In genomic region chr11:75241036-75241905, GRCh38 we compare ENCODE assay signal across 1 cellular context.
TF ChIP-seq lines count a peak whose summit lies in the region.

No MANE protein-coding gene starts in this region.

TF ChIP-seq in HepG2, 621 proteins besides CTCF, POLR2A, EP300 and RAD21 (continued from another document and continues in another):
- TF ChIP-seq HMG20B (CRISPR knock-in tag; conservative IDR thresholded peaks at IDR 0.05) (no peak), SMC3 (IDR thresholded peaks at IDR 0.05; ENCODE audit: low read length) (no peak), RARG (CRISPR knock-in tag; IDR thresholded peaks at IDR 0.05; ENCODE audit: low read depth) (no peak), KDM4B (CRISPR knock-in tag; IDR thresholded peaks at IDR 0.05) (no peak), CCDC6 (CRISPR knock-in tag; IDR thresholded peaks at IDR 0.05) (peak; percentile 36; the same call in 1 of the 2 replicates), SETDB1 (CRISPR knock-in tag; IDR thresholded peaks at IDR 0.05; ENCODE audit: borderline replicate concordance) (no peak), CHCHD3 (CRISPR knock-in tag; IDR thresholded peaks at IDR 0.05) (no peak), ZNF383 (CRISPR knock-in tag; IDR thresholded peaks at IDR 0.05; ENCODE audit: borderline replicate concordance) (no peak), MED8 (CRISPR knock-in tag; IDR thresholded peaks at IDR 0.05; ENCODE audit: insufficient replicate concordance) (no peak), NCOA2 (CRISPR knock-in tag; IDR thresholded peaks at IDR 0.05) (no peak), ZNF446 (CRISPR knock-in tag; IDR thresholded peaks at IDR 0.05) (peak; percentile 69; the same call in 1 of the 2 replicates), ZMYM4 (CRISPR knock-in tag; IDR thresholded peaks at IDR 0.05) (peak; percentile 68; the same call in 1 of the 2 replicates), ZNF709 (CRISPR knock-in tag; IDR thresholded peaks at IDR 0.05) (no peak), MIXL1 (CRISPR knock-in tag; IDR thresholded peaks at IDR 0.05) (no peak), ZSCAN12 (CRISPR knock-in tag; IDR thresholded peaks at IDR 0.05) (no peak), SP5 (CRISPR knock-in tag; IDR thresholded peaks at IDR 0.05; ENCODE audit: borderline replicate concordance, low read depth) (no peak), ZNF382 (CRISPR knock-in tag; IDR thresholded peaks at IDR 0.05; ENCODE audit: borderline replicate concordance) (no peak), MTA1 (CRISPR knock-in tag; IDR thresholded peaks at IDR 0.05; ENCODE audit: borderline replicate concordance) (no peak), ZNF253 (CRISPR knock-in tag; IDR thresholded peaks at IDR 0.05; ENCODE audit: borderline replicate concordance) (no peak), TAF15 (IDR thresholded peaks at IDR 0.05; ENCODE audit: low read depth, low read length, poor library complexity, severe bottlenecking) (no peak), U2AF1 (optimal IDR thresholded peaks at IDR 0.05; ENCODE audit: low read depth, low read length) (no peak), ZSCAN30 (CRISPR knock-in tag; IDR thresholded peaks at IDR 0.05) (no peak), KAT7 (CRISPR knock-in tag; IDR thresholded peaks at IDR 0.05; ENCODE audit: borderline replicate concordance) (no peak), FOXC1 (CRISPR knock-in tag; IDR thresholded peaks at IDR 0.05; ENCODE audit: borderline replicate concordance) (no peak), DNMT1 (CRISPR knock-in tag; IDR thresholded peaks at IDR 0.05) (peak; percentile 14; the same call in 1 of the 2 replicates), ZNF781 (CRISPR knock-in tag; IDR thresholded peaks at IDR 0.05; ENCODE audit: borderline replicate concordance, not compliant biosample characterization) (no peak), PRPF4 (IDR thresholded peaks at IDR 0.05; ENCODE audit: low read depth, low read length, poor library complexity, severe bottlenecking) (no peak), HOXA7 (CRISPR knock-in tag; IDR thresholded peaks at IDR 0.05) (no peak), GABPB1 (CRISPR knock-in tag; IDR thresholded peaks at IDR 0.05) (peak; percentile 31; the same call in 1 of the 2 replicates), KIAA2018 (CRISPR knock-in tag; IDR thresholded peaks at IDR 0.05; ENCODE audit: borderline replicate concordance) (no peak), ZNF616 (CRISPR knock-in tag; IDR thresholded peaks at IDR 0.05; ENCODE audit: low read depth) (peak; percentile 53; the same call in 1 of the 2 replicates), SALL2 (CRISPR knock-in tag; IDR thresholded peaks at IDR 0.05) (0 out of 2 replicates have a peak, but pooled peaks have one; percentile 31), ZFAT (CRISPR knock-in tag; conservative IDR thresholded peaks at IDR 0.05) (no peak), MIER2 (CRISPR knock-in tag; IDR thresholded peaks at IDR 0.05) (no peak), CREB1 (IDR thresholded peaks at IDR 0.05) (no peak), CREB1 (CRISPR knock-in tag; IDR thresholded peaks at IDR 0.05) (no peak), ZNF558 (CRISPR knock-in tag; IDR thresholded peaks at IDR 0.05; ENCODE audit: borderline replicate concordance) (peak; percentile 71; the same call in 1 of the 2 replicates), ZNF292 (CRISPR knock-in tag; IDR thresholded peaks at IDR 0.05; ENCODE audit: borderline replicate concordance, low read depth) (no peak), ZNF674 (CRISPR knock-in tag; IDR thresholded peaks at IDR 0.05; ENCODE audit: low read depth) (0 out of 2 replicates have a peak, but pooled peaks have one; percentile 55), NFE2L1 (CRISPR knock-in tag; IDR thresholded peaks at IDR 0.05; ENCODE audit: borderline replicate concordance) (no peak), RNF2 (conservative IDR thresholded peaks at IDR 0.05; ENCODE audit: low read depth) (0 out of 2 replicates have a peak, but pooled peaks have one; percentile 66), MBD4 (IDR thresholded peaks at IDR 0.05; ENCODE audit: borderline replicate concordance, low read length) (no peak), NCOA1 (CRISPR knock-in tag; IDR thresholded peaks at IDR 0.05) (no peak), GTF3A (CRISPR knock-in tag; conservative IDR thresholded peaks at IDR 0.05) (no peak), TEF (CRISPR knock-in tag; IDR thresholded peaks at IDR 0.05) (no peak), DNMT3B (CRISPR knock-in tag; conservative IDR thresholded peaks at IDR 0.05) (no peak), ZNF644 (CRISPR knock-in tag; IDR thresholded peaks at IDR 0.05; ENCODE audit: low read depth) (no peak), ZNF251 (CRISPR knock-in tag; IDR thresholded peaks at IDR 0.05) (no peak)
- TF ChIP-seq, protein P1, sequence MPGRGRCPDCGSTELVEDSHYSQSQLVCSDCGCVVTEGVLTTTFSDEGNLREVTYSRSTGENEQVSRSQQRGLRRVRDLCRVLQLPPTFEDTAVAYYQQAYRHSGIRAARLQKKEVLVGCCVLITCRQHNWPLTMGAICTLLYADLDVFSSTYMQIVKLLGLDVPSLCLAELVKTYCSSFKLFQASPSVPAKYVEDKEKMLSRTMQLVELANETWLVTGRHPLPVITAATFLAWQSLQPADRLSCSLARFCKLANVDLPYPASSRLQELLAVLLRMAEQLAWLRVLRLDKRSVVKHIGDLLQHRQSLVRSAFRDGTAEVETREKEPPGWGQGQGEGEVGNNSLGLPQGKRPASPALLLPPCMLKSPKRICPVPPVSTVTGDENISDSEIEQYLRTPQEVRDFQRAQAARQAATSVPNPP (CRISPR knock-in tag; IDR thresholded peaks at IDR 0.05), result no peak
- TF ChIP-seq, protein P2, sequence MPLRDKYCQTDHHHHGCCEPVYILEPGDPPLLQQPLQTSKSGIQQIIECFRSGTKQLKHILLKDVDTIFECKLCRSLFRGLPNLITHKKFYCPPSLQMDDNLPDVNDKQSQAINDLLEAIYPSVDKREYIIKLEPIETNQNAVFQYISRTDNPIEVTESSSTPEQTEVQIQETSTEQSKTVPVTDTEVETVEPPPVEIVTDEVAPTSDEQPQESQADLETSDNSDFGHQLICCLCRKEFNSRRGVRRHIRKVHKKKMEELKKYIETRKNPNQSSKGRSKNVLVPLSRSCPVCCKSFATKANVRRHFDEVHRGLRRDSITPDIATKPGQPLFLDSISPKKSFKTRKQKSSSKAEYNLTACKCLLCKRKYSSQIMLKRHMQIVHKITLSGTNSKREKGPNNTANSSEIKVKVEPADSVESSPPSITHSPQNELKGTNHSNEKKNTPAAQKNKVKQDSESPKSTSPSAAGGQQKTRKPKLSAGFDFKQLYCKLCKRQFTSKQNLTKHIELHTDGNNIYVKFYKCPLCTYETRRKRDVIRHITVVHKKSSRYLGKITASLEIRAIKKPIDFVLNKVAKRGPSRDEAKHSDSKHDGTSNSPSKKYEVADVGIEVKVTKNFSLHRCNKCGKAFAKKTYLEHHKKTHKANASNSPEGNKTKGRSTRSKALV (CRISPR knock-in tag; IDR thresholded peaks at IDR 0.05), result peak; percentile 93
- TF ChIP-seq, protein P3, sequence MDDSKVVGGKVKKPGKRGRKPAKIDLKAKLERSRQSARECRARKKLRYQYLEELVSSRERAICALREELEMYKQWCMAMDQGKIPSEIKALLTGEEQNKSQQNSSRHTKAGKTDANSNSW (CRISPR knock-in tag; IDR thresholded peaks at IDR 0.05; ENCODE audit: borderline replicate concordance), result no peak
- TF ChIP-seq, protein P4, sequence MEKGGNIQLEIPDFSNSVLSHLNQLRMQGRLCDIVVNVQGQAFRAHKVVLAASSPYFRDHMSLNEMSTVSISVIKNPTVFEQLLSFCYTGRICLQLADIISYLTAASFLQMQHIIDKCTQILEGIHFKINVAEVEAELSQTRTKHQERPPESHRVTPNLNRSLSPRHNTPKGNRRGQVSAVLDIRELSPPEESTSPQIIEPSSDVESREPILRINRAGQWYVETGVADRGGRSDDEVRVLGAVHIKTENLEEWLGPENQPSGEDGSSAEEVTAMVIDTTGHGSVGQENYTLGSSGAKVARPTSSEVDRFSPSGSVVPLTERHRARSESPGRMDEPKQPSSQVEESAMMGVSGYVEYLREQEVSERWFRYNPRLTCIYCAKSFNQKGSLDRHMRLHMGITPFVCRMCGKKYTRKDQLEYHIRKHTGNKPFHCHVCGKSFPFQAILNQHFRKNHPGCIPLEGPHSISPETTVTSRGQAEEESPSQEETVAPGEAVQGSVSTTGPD (CRISPR knock-in tag; IDR thresholded peaks at IDR 0.05), result no peak
- TF ChIP-seq, protein P5, sequence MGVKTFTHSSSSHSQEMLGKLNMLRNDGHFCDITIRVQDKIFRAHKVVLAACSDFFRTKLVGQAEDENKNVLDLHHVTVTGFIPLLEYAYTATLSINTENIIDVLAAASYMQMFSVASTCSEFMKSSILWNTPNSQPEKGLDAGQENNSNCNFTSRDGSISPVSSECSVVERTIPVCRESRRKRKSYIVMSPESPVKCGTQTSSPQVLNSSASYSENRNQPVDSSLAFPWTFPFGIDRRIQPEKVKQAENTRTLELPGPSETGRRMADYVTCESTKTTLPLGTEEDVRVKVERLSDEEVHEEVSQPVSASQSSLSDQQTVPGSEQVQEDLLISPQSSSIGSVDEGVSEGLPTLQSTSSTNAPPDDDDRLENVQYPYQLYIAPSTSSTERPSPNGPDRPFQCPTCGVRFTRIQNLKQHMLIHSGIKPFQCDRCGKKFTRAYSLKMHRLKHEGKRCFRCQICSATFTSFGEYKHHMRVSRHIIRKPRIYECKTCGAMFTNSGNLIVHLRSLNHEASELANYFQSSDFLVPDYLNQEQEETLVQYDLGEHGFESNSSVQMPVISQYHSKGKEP (CRISPR knock-in tag; IDR thresholded peaks at IDR 0.05), result 0 out of 2 replicates have a peak, but pooled peaks have one; percentile 21
- TF ChIP-seq, protein P6, sequence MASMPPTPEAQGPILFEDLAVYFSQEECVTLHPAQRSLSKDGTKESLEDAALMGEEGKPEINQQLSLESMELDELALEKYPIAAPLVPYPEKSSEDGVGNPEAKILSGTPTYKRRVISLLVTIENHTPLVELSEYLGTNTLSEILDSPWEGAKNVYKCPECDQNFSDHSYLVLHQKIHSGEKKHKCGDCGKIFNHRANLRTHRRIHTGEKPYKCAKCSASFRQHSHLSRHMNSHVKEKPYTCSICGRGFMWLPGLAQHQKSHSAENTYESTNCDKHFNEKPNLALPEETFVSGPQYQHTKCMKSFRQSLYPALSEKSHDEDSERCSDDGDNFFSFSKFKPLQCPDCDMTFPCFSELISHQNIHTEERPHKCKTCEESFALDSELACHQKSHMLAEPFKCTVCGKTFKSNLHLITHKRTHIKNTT (CRISPR knock-in tag; IDR thresholded peaks at IDR 0.05), result no peak
- TF ChIP-seq, protein P7, sequence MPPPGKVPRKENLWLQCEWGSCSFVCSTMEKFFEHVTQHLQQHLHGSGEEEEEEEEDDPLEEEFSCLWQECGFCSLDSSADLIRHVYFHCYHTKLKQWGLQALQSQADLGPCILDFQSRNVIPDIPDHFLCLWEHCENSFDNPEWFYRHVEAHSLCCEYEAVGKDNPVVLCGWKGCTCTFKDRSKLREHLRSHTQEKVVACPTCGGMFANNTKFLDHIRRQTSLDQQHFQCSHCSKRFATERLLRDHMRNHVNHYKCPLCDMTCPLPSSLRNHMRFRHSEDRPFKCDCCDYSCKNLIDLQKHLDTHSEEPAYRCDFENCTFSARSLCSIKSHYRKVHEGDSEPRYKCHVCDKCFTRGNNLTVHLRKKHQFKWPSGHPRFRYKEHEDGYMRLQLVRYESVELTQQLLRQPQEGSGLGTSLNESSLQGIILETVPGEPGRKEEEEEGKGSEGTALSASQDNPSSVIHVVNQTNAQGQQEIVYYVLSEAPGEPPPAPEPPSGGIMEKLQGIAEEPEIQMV (CRISPR knock-in tag; IDR thresholded peaks at IDR 0.05; ENCODE audit: low read depth), result no peak
